In the genomic region with DNA sequence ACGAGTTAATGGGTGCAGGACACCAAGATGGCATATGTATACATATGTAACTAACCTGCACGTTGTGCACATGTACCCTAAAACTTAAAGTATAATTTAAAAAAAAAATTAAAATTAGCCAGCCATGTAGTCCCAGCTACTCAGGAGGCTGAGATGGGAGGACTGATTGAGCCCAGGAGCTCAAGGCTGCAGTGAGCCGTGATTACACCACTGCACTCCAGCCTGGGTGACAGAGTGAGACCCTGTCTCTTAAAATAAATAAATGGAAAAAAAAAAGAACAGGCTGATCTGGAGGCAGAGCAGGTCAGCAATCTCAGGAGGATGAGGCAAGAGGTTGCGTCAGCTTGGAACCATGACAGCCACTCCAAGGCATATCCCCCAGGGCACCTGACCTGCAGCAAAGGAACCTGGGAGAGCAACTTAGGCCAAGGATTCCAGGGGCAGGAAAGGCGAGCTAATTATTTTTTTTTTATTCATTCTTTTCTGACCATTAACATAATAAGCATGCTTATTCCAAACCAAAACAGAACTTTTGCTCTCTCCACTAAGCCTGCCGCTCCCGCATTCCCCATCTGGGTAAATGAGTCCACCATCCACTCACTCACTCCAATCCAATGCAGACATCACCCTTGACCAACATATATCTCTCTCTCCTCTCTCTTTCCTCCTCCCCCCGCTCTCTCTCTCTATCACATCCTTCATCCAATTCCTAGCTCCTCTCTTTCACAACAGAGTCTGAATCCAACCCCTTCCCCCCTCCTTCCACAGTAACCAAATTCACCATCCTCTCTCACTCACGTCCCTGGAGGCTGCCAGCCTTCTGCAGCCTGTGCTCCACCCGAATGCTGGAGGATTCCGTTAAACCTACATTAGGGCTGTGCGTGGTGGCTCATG, we compare ENCODE assay signal across 13 cellular contexts. TPM values are rescaled to one million over a fixed set of nuclear protein-coding genes. Genes with fewer than 3 reads are reported as not detected.
A peak's percentile ranks its signal among the peaks of the same experiment; 100 is the strongest.
DNase-seq lines count a peak whose midpoint lies in the region; ATAC-seq and TF ChIP-seq lines count a peak whose summit lies in the region.
"Had no signal": no experiment of that assay in that cellular context is flagged by ENCODE, and none has a peak within 500 bp of the region (broad histone marks: within the 10 kb centered on the region; RNA-seq: fewer than 3 reads in every experiment).

No MANE protein-coding gene starts in this region.

- H3K4me3 ChIP-seq in adipocyte (ENCODE audit: low read length) (peak overlapping the region; percentile 26), left ventricle myocardium inferior (peak overlapping the region; percentile 6), skeletal muscle satellite cell (ENCODE audit: low read length) (no peak overlapping the region), transverse colon (no peak overlapping the region)
- H3K4me3 ChIP-seq: mucosa of descending colon had no signal

- intact Hi-C loops in left ventricle myocardium inferior (cut with micrococcal nuclease) (no loop called here), transverse colon (cut with DNase I; ENCODE audit: low total_unique reads) (no loop called here)

- TF ChIP-seq CTCF in left ventricle myocardium inferior (IDR thresholded peaks at IDR 0.05; ENCODE audit: borderline replicate concordance) (no peak), transverse colon (IDR thresholded peaks at IDR 0.05) (no peak)

- H3K36me3 ChIP-seq in adipocyte (ENCODE audit: control insufficient read depth, insufficient read depth, low read length, severe bottlenecking) (no peaks in the 10 kb centered on the region), left ventricle myocardium inferior (no peaks in the 10 kb centered on the region), skeletal muscle satellite cell (ENCODE audit: insufficient read depth, low read length) (no peaks in the 10 kb centered on the region), transverse colon (no peaks in the 10 kb centered on the region)

- ATAC-seq in GM21447 (IDR thresholded peaks at IDR 0.05; ENCODE audit: unreplicated experiment) = no peak
- ATAC-seq in HG03469 (IDR thresholded peaks at IDR 0.05; ENCODE audit: unreplicated experiment) = no peak
- ATAC-seq: mucosa of descending colon; stimulated activated memory B cell treated with anti-CD40 and anti-IgM and Interleukin-4, amounts not matched to agents 10 μg/mL and 1 μg/mL and 100 μg/mL, for 72 hours had no signal

- H3K27me3 ChIP-seq in adipocyte (replicated peaks; ENCODE audit: control insufficient read depth, insufficient read depth, low read length) (no peaks in the 10 kb centered on the region), left ventricle myocardium inferior (ENCODE audit: low read depth) (no peaks in the 10 kb centered on the region), skeletal muscle satellite cell (ENCODE audit: control insufficient read depth, insufficient read depth, low read length) (no peaks in the 10 kb centered on the region), transverse colon (no peaks in the 10 kb centered on the region)

- H3K9me3 ChIP-seq in adipocyte (ENCODE audit: control insufficient read depth, low read length) = no peaks in the 10 kb centered on the region
- peaks cover 3% of the 10 kb centered on the region for H3K9me3 ChIP-seq in left ventricle myocardium inferior (replicated peaks)
- H3K9me3 ChIP-seq in skeletal muscle satellite cell (replicated peaks; ENCODE audit: low read length) = no peaks in the 10 kb centered on the region
- H3K9me3 ChIP-seq in transverse colon = no peaks in the 10 kb centered on the region
- H3K9me3 ChIP-seq: mucosa of descending colon, SK-N-SH had no signal

- H3K9ac ChIP-seq in adipocyte (ENCODE audit: low read length) = peak overlapping the region; percentile 76
- H3K9ac ChIP-seq in skeletal muscle satellite cell (ENCODE audit: low read depth, low read length) = no peak overlapping the region
- H3K9ac ChIP-seq: SK-N-SH had no signal

- 88 to 91% methylated on average over 11 to 12 of the region's 12 CpGs for WGBS in transverse colon (ENCODE audit: low coverage in 1 of 2), 2 donors

- no peak for TF ChIP-seq EP300 in transverse colon (IDR thresholded peaks at IDR 0.05; ENCODE audit: low read depth)

- DNase-seq in ELF-1 (ENCODE audit: low read depth, low spot score) = peak; percentile 52
- DNase-seq in adipocyte (ENCODE audit: low read depth) = peak; percentile 60
- peak; percentile 64 for DNase-seq in left ventricle myocardium inferior
- no peak for DNase-seq in transverse colon
- DNase-seq in HT-29 (ENCODE audit: low spot score) = no peak
- DNase-seq: KG1, NCI-H2227 treated with DMSO at 0.1 percent for 48 hours, SK-N-SH had no signal

- H3K27ac ChIP-seq in left ventricle myocardium inferior (replicated peaks) (peak overlapping the region; percentile 68), transverse colon (no peak overlapping the region)

- peaks cover 21% of the 10 kb centered on the region for H3K4me1 ChIP-seq in adipocyte (ENCODE audit: control insufficient read depth, insufficient read depth, low read length)
- H3K4me1 ChIP-seq in left ventricle myocardium inferior = peaks cover 24% of the 10 kb centered on the region
- peaks cover 20% of the 10 kb centered on the region for H3K4me1 ChIP-seq in skeletal muscle satellite cell (ENCODE audit: control insufficient read depth, insufficient read depth, low read length)
- H3K4me1 ChIP-seq in transverse colon = peaks cover 0 to 11% (median 3%) of the 10 kb centered on the region in 4 donors

- in situ Hi-C loops in transverse colon (cut with MboI; ENCODE audit: low pct_ligation_motif_present in 1 of 4, low pct_unique_long_range_greater_than_20kb in 1 of 4, low sequenced_read_pairs in 3 of 4) = no loop called here

- peak overlapping the region; percentile 13 for H3K4me2 ChIP-seq in skeletal muscle satellite cell (ENCODE audit: low read length)
- H3K4me2 ChIP-seq: SK-N-SH had no signal

- TF ChIP-seq POLR2A in transverse colon (IDR thresholded peaks at IDR 0.05) = no peak

RNA-seq across cellular contexts. Expression of a gene that starts 47.7 kb away (rescaled TPM):
- 18.6 TPM for total RNA-seq in left ventricle myocardium inferior
- 15.9 and 21.0 TPM in 2 replicates for total RNA-seq in skeletal muscle satellite cell (2012; rRNA removed)
- total RNA-seq in transverse colon = 10 to 100 TPM; 15.7 to 20.6 (median 16.6) TPM
- 7.7 and 8.9 TPM in 2 replicates for total RNA-seq in HT-29 (2014; rRNA removed; shearing (Covaris generic))

RNA-seq across cellular contexts. Expression of a gene that starts 50.1 kb away (rescaled TPM):
- total RNA-seq in left ventricle myocardium inferior = 7.8 TPM
- total RNA-seq in skeletal muscle satellite cell (2012; rRNA removed) = 39.0 and 51.8 TPM in 2 replicates
- total RNA-seq in transverse colon = 100 to 1,000 TPM in 1 of 4 donors, 10 to 100 TPM in 3; 25.3 to 108 (median 39.1) TPM
- 97.0 and 120 TPM in 2 replicates for total RNA-seq in HT-29 (2014; rRNA removed; shearing (Covaris generic))

Comparison
In these comparisons a context has a peak if more than half of its experiments do, and no peak if none do; other contexts are left out.
1. DNase-seq: peak in ELF-1 (single experiment), adipocyte (single experiment) and left ventricle myocardium inferior (single experiment); none in transverse colon (single experiment) and HT-29 (single experiment).
2. H3K4me3 ChIP-seq: peak in adipocyte (single experiment) and left ventricle myocardium inferior (single experiment); none in skeletal muscle satellite cell (single experiment) and transverse colon (0 of 4).